ENCODE assay signal across 1 cellular context in the genomic region with DNA sequence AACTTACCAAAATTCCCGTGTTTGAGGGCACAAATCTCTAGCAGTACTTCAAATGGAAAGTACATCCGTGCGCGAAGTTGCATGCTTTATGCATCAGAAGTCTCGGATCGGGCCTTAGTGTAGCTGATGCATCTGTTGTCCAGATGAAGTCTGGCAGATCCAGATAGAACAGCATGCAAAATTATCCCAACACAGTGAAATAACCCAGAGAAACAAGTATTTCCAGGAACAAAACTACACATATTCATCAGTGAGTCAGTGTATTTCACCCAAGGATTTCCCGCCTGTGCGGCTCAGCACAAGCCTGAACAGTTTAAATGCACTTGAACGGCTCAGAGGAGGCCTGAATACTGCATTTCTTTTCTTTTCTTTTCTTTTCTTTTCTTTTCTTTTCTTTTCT.
TF ChIP-seq lines count a peak whose summit lies in the region.

No MANE protein-coding gene starts in this region.

TF ChIP-seq in K562, 482 proteins besides CTCF, POLR2A, EP300 and RAD21:
- TF ChIP-seq CHD1 (IDR thresholded peaks at IDR 0.05; ENCODE audit: low read length) (no peak), L3MBTL2 (IDR thresholded peaks at IDR 0.05) (peak; percentile 49), NUFIP1 (IDR thresholded peaks at IDR 0.05; ENCODE audit: partially characterized antibody) (no peak), CBFA2T3 (IDR thresholded peaks at IDR 0.05) (0 out of 2 replicates have a peak, but pooled peaks have one; percentile 13), TAF15 (IDR thresholded peaks at IDR 0.05; ENCODE audit: low read depth, low read length) (no peak), RB1 (IDR thresholded peaks at IDR 0.05; ENCODE audit: low read depth) (no peak), ZNF445 (CRISPR knock-in tag; IDR thresholded peaks at IDR 0.05; ENCODE audit: low read depth) (0 out of 2 replicates have a peak, but pooled peaks have one; percentile 0), FIP1L1 (IDR thresholded peaks at IDR 0.05; ENCODE audit: low read depth, low read length, poor library complexity, severe bottlenecking) (no peak), U2AF2 (optimal IDR thresholded peaks at IDR 0.05; ENCODE audit: low read depth, low read length) (no peak), ZNF444 (CRISPR knock-in tag; IDR thresholded peaks at IDR 0.05) (no peak)
- TF ChIP-seq, protein P1, sequence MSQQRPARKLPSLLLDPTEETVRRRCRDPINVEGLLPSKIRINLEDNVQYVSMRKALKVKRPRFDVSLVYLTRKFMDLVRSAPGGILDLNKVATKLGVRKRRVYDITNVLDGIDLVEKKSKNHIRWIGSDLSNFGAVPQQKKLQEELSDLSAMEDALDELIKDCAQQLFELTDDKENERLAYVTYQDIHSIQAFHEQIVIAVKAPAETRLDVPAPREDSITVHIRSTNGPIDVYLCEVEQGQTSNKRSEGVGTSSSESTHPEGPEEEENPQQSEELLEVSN (IDR thresholded peaks at IDR 0.05; ENCODE audit: borderline replicate concordance in 1 of 2, extremely low read depth in 1 of 2, insufficient read depth in 1 of 2, insufficient read length in 1 of 2, low read depth in 1 of 2, low read length in 1 of 2, poor library complexity in 1 of 2, severe bottlenecking in 1 of 2) = peak in 1 of 2 experiments; percentile 80
- TF ChIP-seq, protein P2, sequence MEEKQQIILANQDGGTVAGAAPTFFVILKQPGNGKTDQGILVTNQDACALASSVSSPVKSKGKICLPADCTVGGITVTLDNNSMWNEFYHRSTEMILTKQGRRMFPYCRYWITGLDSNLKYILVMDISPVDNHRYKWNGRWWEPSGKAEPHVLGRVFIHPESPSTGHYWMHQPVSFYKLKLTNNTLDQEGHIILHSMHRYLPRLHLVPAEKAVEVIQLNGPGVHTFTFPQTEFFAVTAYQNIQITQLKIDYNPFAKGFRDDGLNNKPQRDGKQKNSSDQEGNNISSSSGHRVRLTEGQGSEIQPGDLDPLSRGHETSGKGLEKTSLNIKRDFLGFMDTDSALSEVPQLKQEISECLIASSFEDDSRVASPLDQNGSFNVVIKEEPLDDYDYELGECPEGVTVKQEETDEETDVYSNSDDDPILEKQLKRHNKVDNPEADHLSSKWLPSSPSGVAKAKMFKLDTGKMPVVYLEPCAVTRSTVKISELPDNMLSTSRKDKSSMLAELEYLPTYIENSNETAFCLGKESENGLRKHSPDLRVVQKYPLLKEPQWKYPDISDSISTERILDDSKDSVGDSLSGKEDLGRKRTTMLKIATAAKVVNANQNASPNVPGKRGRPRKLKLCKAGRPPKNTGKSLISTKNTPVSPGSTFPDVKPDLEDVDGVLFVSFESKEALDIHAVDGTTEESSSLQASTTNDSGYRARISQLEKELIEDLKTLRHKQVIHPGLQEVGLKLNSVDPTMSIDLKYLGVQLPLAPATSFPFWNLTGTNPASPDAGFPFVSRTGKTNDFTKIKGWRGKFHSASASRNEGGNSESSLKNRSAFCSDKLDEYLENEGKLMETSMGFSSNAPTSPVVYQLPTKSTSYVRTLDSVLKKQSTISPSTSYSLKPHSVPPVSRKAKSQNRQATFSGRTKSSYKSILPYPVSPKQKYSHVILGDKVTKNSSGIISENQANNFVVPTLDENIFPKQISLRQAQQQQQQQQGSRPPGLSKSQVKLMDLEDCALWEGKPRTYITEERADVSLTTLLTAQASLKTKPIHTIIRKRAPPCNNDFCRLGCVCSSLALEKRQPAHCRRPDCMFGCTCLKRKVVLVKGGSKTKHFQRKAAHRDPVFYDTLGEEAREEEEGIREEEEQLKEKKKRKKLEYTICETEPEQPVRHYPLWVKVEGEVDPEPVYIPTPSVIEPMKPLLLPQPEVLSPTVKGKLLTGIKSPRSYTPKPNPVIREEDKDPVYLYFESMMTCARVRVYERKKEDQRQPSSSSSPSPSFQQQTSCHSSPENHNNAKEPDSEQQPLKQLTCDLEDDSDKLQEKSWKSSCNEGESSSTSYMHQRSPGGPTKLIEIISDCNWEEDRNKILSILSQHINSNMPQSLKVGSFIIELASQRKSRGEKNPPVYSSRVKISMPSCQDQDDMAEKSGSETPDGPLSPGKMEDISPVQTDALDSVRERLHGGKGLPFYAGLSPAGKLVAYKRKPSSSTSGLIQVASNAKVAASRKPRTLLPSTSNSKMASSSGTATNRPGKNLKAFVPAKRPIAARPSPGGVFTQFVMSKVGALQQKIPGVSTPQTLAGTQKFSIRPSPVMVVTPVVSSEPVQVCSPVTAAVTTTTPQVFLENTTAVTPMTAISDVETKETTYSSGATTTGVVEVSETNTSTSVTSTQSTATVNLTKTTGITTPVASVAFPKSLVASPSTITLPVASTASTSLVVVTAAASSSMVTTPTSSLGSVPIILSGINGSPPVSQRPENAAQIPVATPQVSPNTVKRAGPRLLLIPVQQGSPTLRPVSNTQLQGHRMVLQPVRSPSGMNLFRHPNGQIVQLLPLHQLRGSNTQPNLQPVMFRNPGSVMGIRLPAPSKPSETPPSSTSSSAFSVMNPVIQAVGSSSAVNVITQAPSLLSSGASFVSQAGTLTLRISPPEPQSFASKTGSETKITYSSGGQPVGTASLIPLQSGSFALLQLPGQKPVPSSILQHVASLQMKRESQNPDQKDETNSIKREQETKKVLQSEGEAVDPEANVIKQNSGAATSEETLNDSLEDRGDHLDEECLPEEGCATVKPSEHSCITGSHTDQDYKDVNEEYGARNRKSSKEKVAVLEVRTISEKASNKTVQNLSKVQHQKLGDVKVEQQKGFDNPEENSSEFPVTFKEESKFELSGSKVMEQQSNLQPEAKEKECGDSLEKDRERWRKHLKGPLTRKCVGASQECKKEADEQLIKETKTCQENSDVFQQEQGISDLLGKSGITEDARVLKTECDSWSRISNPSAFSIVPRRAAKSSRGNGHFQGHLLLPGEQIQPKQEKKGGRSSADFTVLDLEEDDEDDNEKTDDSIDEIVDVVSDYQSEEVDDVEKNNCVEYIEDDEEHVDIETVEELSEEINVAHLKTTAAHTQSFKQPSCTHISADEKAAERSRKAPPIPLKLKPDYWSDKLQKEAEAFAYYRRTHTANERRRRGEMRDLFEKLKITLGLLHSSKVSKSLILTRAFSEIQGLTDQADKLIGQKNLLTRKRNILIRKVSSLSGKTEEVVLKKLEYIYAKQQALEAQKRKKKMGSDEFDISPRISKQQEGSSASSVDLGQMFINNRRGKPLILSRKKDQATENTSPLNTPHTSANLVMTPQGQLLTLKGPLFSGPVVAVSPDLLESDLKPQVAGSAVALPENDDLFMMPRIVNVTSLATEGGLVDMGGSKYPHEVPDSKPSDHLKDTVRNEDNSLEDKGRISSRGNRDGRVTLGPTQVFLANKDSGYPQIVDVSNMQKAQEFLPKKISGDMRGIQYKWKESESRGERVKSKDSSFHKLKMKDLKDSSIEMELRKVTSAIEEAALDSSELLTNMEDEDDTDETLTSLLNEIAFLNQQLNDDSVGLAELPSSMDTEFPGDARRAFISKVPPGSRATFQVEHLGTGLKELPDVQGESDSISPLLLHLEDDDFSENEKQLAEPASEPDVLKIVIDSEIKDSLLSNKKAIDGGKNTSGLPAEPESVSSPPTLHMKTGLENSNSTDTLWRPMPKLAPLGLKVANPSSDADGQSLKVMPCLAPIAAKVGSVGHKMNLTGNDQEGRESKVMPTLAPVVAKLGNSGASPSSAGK (IDR thresholded peaks at IDR 0.05) = peak; percentile 73
- TF ChIP-seq, protein P3, sequence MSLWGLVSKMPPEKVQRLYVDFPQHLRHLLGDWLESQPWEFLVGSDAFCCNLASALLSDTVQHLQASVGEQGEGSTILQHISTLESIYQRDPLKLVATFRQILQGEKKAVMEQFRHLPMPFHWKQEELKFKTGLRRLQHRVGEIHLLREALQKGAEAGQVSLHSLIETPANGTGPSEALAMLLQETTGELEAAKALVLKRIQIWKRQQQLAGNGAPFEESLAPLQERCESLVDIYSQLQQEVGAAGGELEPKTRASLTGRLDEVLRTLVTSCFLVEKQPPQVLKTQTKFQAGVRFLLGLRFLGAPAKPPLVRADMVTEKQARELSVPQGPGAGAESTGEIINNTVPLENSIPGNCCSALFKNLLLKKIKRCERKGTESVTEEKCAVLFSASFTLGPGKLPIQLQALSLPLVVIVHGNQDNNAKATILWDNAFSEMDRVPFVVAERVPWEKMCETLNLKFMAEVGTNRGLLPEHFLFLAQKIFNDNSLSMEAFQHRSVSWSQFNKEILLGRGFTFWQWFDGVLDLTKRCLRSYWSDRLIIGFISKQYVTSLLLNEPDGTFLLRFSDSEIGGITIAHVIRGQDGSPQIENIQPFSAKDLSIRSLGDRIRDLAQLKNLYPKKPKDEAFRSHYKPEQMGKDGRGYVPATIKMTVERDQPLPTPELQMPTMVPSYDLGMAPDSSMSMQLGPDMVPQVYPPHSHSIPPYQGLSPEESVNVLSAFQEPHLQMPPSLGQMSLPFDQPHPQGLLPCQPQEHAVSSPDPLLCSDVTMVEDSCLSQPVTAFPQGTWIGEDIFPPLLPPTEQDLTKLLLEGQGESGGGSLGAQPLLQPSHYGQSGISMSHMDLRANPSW (CRISPR knock-in tag; IDR thresholded peaks at IDR 0.05) = no peak
- TF ChIP-seq, protein P4, sequence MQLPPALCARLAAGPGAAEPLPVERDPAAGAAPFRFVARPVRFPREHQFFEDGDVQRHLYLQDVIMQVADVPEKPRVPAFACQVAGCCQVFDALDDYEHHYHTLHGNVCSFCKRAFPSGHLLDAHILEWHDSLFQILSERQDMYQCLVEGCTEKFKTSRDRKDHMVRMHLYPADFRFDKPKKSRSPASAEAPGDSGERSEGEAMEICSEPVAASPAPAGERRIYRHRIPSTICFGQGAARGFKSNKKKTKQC (CRISPR knock-in tag; IDR thresholded peaks at IDR 0.05) = no peak
- TF ChIP-seq, protein P5, sequence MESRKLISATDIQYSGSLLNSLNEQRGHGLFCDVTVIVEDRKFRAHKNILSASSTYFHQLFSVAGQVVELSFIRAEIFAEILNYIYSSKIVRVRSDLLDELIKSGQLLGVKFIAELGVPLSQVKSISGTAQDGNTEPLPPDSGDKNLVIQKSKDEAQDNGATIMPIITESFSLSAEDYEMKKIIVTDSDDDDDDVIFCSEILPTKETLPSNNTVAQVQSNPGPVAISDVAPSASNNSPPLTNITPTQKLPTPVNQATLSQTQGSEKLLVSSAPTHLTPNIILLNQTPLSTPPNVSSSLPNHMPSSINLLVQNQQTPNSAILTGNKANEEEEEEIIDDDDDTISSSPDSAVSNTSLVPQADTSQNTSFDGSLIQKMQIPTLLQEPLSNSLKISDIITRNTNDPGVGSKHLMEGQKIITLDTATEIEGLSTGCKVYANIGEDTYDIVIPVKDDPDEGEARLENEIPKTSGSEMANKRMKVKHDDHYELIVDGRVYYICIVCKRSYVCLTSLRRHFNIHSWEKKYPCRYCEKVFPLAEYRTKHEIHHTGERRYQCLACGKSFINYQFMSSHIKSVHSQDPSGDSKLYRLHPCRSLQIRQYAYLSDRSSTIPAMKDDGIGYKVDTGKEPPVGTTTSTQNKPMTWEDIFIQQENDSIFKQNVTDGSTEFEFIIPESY (CRISPR knock-in tag; IDR thresholded peaks at IDR 0.05) = 0 out of 2 replicates have a peak, but pooled peaks have one; percentile 33
- TF ChIP-seq, protein P6, sequence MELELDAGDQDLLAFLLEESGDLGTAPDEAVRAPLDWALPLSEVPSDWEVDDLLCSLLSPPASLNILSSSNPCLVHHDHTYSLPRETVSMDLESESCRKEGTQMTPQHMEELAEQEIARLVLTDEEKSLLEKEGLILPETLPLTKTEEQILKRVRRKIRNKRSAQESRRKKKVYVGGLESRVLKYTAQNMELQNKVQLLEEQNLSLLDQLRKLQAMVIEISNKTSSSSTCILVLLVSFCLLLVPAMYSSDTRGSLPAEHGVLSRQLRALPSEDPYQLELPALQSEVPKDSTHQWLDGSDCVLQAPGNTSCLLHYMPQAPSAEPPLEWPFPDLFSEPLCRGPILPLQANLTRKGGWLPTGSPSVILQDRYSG (tag; conservative IDR thresholded peaks at IDR 0.05; ENCODE audit: low read depth) = no peak
- TF ChIP-seq, protein P7, sequence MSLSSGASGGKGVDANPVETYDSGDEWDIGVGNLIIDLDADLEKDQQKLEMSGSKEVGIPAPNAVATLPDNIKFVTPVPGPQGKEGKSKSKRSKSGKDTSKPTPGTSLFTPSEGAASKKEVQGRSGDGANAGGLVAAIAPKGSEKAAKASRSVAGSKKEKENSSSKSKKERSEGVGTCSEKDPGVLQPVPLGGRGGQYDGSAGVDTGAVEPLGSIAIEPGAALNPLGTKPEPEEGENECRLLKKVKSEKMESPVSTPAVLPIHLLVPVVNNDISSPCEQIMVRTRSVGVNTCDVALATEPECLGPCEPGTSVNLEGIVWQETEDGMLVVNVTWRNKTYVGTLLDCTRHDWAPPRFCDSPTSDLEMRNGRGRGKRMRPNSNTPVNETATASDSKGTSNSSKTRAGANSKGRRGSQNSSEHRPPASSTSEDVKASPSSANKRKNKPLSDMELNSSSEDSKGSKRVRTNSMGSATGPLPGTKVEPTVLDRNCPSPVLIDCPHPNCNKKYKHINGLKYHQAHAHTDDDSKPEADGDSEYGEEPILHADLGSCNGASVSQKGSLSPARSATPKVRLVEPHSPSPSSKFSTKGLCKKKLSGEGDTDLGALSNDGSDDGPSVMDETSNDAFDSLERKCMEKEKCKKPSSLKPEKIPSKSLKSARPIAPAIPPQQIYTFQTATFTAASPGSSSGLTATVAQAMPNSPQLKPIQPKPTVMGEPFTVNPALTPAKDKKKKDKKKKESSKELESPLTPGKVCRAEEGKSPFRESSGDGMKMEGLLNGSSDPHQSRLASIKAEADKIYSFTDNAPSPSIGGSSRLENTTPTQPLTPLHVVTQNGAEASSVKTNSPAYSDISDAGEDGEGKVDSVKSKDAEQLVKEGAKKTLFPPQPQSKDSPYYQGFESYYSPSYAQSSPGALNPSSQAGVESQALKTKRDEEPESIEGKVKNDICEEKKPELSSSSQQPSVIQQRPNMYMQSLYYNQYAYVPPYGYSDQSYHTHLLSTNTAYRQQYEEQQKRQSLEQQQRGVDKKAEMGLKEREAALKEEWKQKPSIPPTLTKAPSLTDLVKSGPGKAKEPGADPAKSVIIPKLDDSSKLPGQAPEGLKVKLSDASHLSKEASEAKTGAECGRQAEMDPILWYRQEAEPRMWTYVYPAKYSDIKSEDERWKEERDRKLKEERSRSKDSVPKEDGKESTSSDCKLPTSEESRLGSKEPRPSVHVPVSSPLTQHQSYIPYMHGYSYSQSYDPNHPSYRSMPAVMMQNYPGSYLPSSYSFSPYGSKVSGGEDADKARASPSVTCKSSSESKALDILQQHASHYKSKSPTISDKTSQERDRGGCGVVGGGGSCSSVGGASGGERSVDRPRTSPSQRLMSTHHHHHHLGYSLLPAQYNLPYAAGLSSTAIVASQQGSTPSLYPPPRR (CRISPR knock-in tag; IDR thresholded peaks at IDR 0.05; ENCODE audit: borderline replicate concordance) = no peak
- TF ChIP-seq, protein P8, sequence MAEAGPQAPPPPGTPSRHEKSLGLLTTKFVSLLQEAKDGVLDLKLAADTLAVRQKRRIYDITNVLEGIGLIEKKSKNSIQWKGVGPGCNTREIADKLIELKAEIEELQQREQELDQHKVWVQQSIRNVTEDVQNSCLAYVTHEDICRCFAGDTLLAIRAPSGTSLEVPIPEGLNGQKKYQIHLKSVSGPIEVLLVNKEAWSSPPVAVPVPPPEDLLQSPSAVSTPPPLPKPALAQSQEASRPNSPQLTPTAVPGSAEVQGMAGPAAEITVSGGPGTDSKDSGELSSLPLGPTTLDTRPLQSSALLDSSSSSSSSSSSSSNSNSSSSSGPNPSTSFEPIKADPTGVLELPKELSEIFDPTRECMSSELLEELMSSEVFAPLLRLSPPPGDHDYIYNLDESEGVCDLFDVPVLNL (CRISPR knock-in tag; IDR thresholded peaks at IDR 0.05; ENCODE audit: low read depth) = no peak
TF ChIP-seq in K562: peak in this region for 6.
